ENCODE assay signal across 1 cellular context in the genomic region with DNA sequence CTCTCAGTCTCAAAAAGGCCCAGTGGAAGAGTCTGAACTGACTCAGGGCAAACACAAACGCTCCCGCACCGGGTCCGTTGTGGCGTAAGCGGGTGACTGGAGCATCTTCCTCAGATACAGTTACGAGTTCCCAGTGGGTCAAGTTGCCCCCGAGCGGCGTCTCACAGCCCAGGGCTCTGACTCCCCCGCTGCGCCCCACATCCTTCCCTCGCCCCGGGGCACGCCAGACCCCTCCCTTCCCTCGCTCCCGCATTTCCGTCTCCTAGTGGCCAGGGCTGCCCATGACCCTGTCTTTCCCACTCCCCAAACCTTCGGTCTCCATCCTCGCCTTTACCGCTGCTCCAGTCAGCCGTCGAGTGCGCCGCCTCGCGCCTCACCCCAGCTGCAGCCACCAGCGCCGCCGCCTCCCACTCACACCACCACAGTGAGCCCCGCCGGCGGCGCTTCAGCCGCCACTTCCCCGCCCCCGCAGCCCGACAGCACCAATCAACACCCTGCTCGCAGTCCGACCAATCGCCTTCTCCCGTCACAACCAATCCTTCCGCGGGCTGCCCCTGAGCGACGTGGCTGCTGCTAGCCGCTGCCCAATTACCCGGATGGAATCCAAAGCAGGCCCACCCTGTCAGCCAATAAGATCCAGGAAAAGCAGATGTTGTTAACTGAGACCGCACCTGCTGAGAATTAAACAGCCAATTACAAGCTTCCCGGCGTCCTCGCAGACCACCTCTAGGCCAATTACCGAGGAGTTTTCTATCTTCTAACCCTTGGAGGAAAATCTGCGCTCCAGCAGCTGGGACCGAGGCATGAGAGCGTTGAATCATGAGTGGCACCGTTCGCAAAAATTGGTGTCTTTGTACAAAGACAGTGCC.
TF ChIP-seq lines count a peak whose summit lies in the region.

A gene with protein sequence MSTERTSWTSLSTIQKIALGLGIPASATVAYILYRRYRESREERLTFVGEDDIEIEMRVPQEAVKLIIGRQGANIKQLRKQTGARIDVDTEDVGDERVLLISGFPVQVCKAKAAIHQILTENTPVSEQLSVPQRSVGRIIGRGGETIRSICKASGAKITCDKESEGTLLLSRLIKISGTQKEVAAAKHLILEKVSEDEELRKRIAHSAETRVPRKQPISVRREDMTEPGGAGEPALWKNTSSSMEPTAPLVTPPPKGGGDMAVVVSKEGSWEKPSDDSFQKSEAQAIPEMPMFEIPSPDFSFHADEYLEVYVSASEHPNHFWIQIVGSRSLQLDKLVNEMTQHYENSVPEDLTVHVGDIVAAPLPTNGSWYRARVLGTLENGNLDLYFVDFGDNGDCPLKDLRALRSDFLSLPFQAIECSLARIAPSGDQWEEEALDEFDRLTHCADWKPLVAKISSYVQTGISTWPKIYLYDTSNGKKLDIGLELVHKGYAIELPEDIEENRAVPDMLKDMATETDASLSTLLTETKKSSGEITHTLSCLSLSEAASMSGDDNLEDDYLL (minus strand): TSS at position 430 of the 869 bp plus-strand sequence. CDS start 7,478 bp downstream, outside the sequence.

TF ChIP-seq in Ishikawa, 13 proteins besides CTCF, POLR2A, EP300 and RAD21 (continued from another document):
- TF ChIP-seq, protein P1, sequence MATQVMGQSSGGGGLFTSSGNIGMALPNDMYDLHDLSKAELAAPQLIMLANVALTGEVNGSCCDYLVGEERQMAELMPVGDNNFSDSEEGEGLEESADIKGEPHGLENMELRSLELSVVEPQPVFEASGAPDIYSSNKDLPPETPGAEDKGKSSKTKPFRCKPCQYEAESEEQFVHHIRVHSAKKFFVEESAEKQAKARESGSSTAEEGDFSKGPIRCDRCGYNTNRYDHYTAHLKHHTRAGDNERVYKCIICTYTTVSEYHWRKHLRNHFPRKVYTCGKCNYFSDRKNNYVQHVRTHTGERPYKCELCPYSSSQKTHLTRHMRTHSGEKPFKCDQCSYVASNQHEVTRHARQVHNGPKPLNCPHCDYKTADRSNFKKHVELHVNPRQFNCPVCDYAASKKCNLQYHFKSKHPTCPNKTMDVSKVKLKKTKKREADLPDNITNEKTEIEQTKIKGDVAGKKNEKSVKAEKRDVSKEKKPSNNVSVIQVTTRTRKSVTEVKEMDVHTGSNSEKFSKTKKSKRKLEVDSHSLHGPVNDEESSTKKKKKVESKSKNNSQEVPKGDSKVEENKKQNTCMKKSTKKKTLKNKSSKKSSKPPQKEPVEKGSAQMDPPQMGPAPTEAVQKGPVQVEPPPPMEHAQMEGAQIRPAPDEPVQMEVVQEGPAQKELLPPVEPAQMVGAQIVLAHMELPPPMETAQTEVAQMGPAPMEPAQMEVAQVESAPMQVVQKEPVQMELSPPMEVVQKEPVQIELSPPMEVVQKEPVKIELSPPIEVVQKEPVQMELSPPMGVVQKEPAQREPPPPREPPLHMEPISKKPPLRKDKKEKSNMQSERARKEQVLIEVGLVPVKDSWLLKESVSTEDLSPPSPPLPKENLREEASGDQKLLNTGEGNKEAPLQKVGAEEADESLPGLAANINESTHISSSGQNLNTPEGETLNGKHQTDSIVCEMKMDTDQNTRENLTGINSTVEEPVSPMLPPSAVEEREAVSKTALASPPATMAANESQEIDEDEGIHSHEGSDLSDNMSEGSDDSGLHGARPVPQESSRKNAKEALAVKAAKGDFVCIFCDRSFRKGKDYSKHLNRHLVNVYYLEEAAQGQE (IDR thresholded peaks at IDR 0.05; ENCODE audit: low read depth) = no peak
